Comparison of ENCODE assay signal across 30 cellular contexts in genomic region chr3:157329541-157329940, GRCh38.
DNase-seq lines count a peak whose midpoint lies in the region; ATAC-seq, FAIRE-seq and TF ChIP-seq lines count a peak whose summit lies in the region.
"Had no signal": no experiment of that assay in that cellular context is flagged by ENCODE, and none has a peak within 500 bp of the region (broad histone marks: within the 10 kb centered on the region; RNA-seq: fewer than 3 reads in every experiment).

No MANE protein-coding gene starts in this region.

- H3F3A ChIP-seq in PC-9 (ENCODE audit: insufficient read depth, low read depth) (no peaks in the 10 kb centered on the region), smooth muscle cell (ENCODE audit: low read depth) (no peaks in the 10 kb centered on the region)

- intact Hi-C loops in PC-9 (cut with micrococcal nuclease; ENCODE audit: unreplicated experiment) = no loop called here

- no peak for ATAC-seq in GM18517 (IDR thresholded peaks at IDR 0.05; ENCODE audit: unreplicated experiment)
- ATAC-seq: foreskin keratinocyte; left ventricle myocardium superior; stimulated activated memory B cell treated with anti-CD40 and anti-IgM and Interleukin-4, amounts not matched to agents 10 μg/mL and 1 μg/mL and 100 μg/mL, for 72 hours; T-cell had no signal

- no TSS peak for BruUV-seq in PC-9 (replicated peaks; lab: Mats Ljungman, UMichigan)

- DNase-seq in GM03348 (ENCODE audit: low spot score) (peak; percentile 30), PC-9 (no peak), fibroblast of the aortic adventitia (ENCODE audit: low read depth) (peak; percentile 47), smooth muscle cell (lab: John Stamatoyannopoulos, UW; ENCODE audit: unreplicated experiment) (no peak), GM19239 (ENCODE audit: insufficient read length, low spot score) (no peak), DMS79 treated with DMSO at 0.1 percent for 48 hours (lab: John Stamatoyannopoulos, UW) (no peak)
- DNase-seq: activated CD4-positive, alpha-beta T cell treated with anti-CD3 and anti-CD28 coated beads, Interleukin-2, amount 50 U/mL, for 1 hour; activated CD4-positive, CD25-positive, alpha-beta regulatory T cell; activated effector memory CD4-positive, alpha-beta T cell treated with Interleukin-2 at 50 U/mL for 16 hours; activated T-cell treated with anti-CD3 and anti-CD28 coated beads, Interleukin-2, amount 50 U/mL, for 1 hour; anterior cingulate cortex; DMS79; effector CD8-positive, alpha-beta T cell; foreskin keratinocyte; H7; head of caudate nucleus; left ventricle myocardium superior; naive B cell; NCI-H146; RPMI8226; sigmoid colon; SJCRH30; substantia nigra; T-cell had no signal

- CTCF ChIA-PET in PC-9 (lab: Charles Lee) = no interaction called here

- no peak overlapping the region for H3K9ac ChIP-seq in smooth muscle cell (ENCODE audit: low read depth)

- 96% methylated on average over 2 of the region's 2 CpGs for WGBS in smooth muscle cell (ENCODE audit: low lambda C conversion rate)

- no peak for FAIRE-seq in GM19239 (lab: Jason Lieb, UNC)
- FAIRE-seq: colon, GM18507, keratinocyte had no signal

- TF ChIP-seq CTCF in PC-9 (conservative IDR thresholded peaks at IDR 0.05) (no peak), fibroblast of the aortic adventitia (IDR thresholded peaks at IDR 0.05; ENCODE audit: insufficient read depth, low read length) (no peak), smooth muscle cell (IDR thresholded peaks at IDR 0.05; ENCODE audit: borderline replicate concordance, insufficient read depth, poor library complexity, severe bottlenecking) (no peak)

- POLR2A ChIA-PET in PC-9 (lab: Charles Lee; ENCODE audit: unreplicated experiment) = no interaction called here

- H3K4me2 ChIP-seq in PC-9 (peak overlapping the region; percentile 35), smooth muscle cell (peak overlapping the region; percentile 53)

- H3K79me2 ChIP-seq in PC-9 (ENCODE audit: low read depth) = no peaks in the 10 kb centered on the region
- H3K79me2 ChIP-seq in smooth muscle cell (ENCODE audit: low read depth) = no peaks in the 10 kb centered on the region

- no peaks in the 10 kb centered on the region for H4K20me1 ChIP-seq in PC-9 (ENCODE audit: insufficient read depth)
- no peaks in the 10 kb centered on the region for H4K20me1 ChIP-seq in smooth muscle cell (ENCODE audit: low read depth)

- H3K27ac ChIP-seq in PC-9 (no peak overlapping the region), smooth muscle cell (ENCODE audit: low read depth) (peak overlapping the region; percentile 18)
- H3K27ac ChIP-seq: cardiac muscle cell, foreskin keratinocyte, sigmoid colon, SJCRH30 had no signal

- H3K9me2 ChIP-seq in PC-9 (ENCODE audit: insufficient read depth) = no peaks in the 10 kb centered on the region

- H3K4me1 ChIP-seq in PC-9 (replicated peaks; ENCODE audit: insufficient read depth) (no peaks in the 10 kb centered on the region), smooth muscle cell (ENCODE audit: low read depth) (no peaks in the 10 kb centered on the region)
- H3K4me1 ChIP-seq: foreskin keratinocyte, sigmoid colon, SJCRH30 had no signal

- H2AFZ ChIP-seq in PC-9 (peak overlapping the region; percentile 58), smooth muscle cell (ENCODE audit: low read depth) (peak overlapping the region; percentile 60)

- no peaks in the 10 kb centered on the region for H3K36me3 ChIP-seq in PC-9 (ENCODE audit: low read depth)
- H3K36me3 ChIP-seq in smooth muscle cell (ENCODE audit: low read depth) = no peaks in the 10 kb centered on the region
- H3K36me3 ChIP-seq: cardiac muscle cell, sigmoid colon, SJCRH30 had no signal

- H3K9me3 ChIP-seq in PC-9 (ENCODE audit: insufficient read depth, low read depth) (no peaks in the 10 kb centered on the region), smooth muscle cell (replicated peaks; ENCODE audit: low read depth) (no peaks in the 10 kb centered on the region)
- H3K9me3 ChIP-seq: sigmoid colon, SJCRH30 had no signal

- H3K27me3 ChIP-seq in PC-9 (ENCODE audit: insufficient read depth, low read depth) = no peaks in the 10 kb centered on the region
- H3K27me3 ChIP-seq in smooth muscle cell (ENCODE audit: low read depth) = no peaks in the 10 kb centered on the region
- H3K27me3 ChIP-seq: cardiac muscle cell, sigmoid colon, SJCRH30 had no signal

- H3K4me3 ChIP-seq in PC-9 = no peak overlapping the region
- no peak overlapping the region for H3K4me3 ChIP-seq in fibroblast of the aortic adventitia (ENCODE audit: low read depth, low read length)
- H3K4me3 ChIP-seq in smooth muscle cell = no peak overlapping the region
- H3K4me3 ChIP-seq: cardiac muscle cell, sigmoid colon, SJCRH30 had no signal

Comparison
In these comparisons a context has a peak if more than half of its experiments do, and no peak if none do; other contexts are left out.
1. DNase-seq: peak in GM03348 (single experiment) and fibroblast of the aortic adventitia (single experiment); none in PC-9 (0 of 2), smooth muscle cell (single experiment), GM19239 (single experiment) and DMS79 treated with DMSO at 0.1 percent for 48 hours (single experiment).